In the genomic region with DNA sequence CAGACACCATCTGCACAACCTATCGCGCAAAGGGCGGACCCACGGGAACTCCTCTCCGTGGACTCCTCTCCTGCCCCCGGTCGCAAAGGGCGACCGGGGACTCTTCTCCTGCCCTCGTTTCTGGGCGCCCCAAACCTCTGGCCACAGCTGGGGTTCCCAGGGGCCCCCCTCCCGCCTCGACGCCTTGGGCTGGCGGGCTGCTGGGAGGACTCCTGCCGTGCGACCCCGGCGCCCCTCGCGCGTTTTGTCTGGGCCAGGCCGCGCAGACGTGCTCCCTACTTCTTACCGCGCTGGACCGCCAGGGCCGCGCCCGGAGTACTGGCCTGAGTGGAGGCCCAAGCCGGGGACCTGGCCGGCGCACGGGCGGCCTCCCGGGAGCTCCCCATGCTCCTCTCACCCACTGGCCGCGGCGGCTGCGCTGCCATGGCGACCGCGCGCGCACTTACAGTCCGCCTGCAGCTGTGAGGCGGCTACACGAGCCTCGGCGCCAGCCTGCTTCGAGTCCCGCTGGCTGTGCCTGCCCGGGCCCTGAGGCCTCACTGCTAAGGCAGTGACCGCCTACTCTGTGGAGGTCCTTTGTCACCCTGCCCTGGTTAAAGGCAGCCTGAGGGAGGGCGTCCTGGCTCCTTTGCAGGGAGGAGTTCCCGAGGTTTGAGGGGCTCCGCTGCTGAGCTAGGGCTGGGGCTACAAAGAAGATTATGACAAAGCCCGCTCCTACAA, we compare ENCODE assay signal across 8 cellular contexts. TPM values are rescaled to one million over a fixed set of nuclear protein-coding genes. Genes with fewer than 3 reads are reported as not detected.
DNase-seq lines count a peak whose midpoint lies in the region; ATAC-seq and TF ChIP-seq lines count a peak whose summit lies in the region.

No MANE protein-coding gene starts in this region.

- peak overlapping the region; percentile 69 to 90 for H3K27ac Mint-ChIP-seq in natural killer cell treated with Interleukin-12 subunit alpha and Interleukin-12 subunit beta and Interleukin-15 and Interleukin-18, amount 100 ng/mL, for 72 hours
- peak overlapping the region; percentile 69 for H3K27ac Mint-ChIP-seq in stimulated activated naive CD8-positive, alpha-beta T cell treated with anti-CD3 and anti-CD28 coated beads, Interleukin-15, Interleukin-2, amounts not matched to agents 100 ng/mL and 50 ng/mL, for 24 hours

- peaks cover 25 to 26% of the 10 kb centered on the region in 2 donors for H3K4me1 Mint-ChIP-seq in natural killer cell treated with Interleukin-12 subunit alpha and Interleukin-12 subunit beta and Interleukin-15 and Interleukin-18, amount 100 ng/mL, for 72 hours (ENCODE audit: low read depth in 2 of 2)
- peaks cover 25% of the 10 kb centered on the region for H3K4me1 Mint-ChIP-seq in stimulated activated naive CD8-positive, alpha-beta T cell treated with anti-CD3 and anti-CD28 coated beads, Interleukin-15, Interleukin-2, amounts not matched to agents 100 ng/mL and 50 ng/mL, for 24 hours (ENCODE audit: low read depth)

- H3K27me3 Mint-ChIP-seq in natural killer cell treated with Interleukin-12 subunit alpha and Interleukin-12 subunit beta and Interleukin-15 and Interleukin-18, amount 100 ng/mL, for 72 hours: peaks cover 7 to 12% of the 10 kb centered on the region in 2 donors
- H3K27me3 Mint-ChIP-seq in stimulated activated naive CD8-positive, alpha-beta T cell treated with anti-CD3 and anti-CD28 coated beads, Interleukin-15, Interleukin-2, amounts not matched to agents 100 ng/mL and 50 ng/mL, for 24 hours: peaks cover 6% of the 10 kb centered on the region

- H3K36me3 Mint-ChIP-seq in natural killer cell treated with Interleukin-12 subunit alpha and Interleukin-12 subunit beta and Interleukin-15 and Interleukin-18, amount 100 ng/mL, for 72 hours: peaks cover 16% of the 10 kb centered on the region
- H3K36me3 Mint-ChIP-seq in stimulated activated naive CD8-positive, alpha-beta T cell treated with anti-CD3 and anti-CD28 coated beads, Interleukin-15, Interleukin-2, amounts not matched to agents 100 ng/mL and 50 ng/mL, for 24 hours (ENCODE audit: low read depth): peaks cover 5% of the 10 kb centered on the region

- TF ChIP-seq CTCF in fibroblast of the aortic adventitia (IDR thresholded peaks at IDR 0.05; ENCODE audit: insufficient read depth, low read length): no peak

- DNase-seq in AG20443 (ENCODE audit: low spot score) (peak; percentile 87), NCI-H774 (lab: John Stamatoyannopoulos, UW) (peak; percentile 91), activated T-helper 1 cell treated with Interleukin-2 at 50 U/mL for 16 hours (ENCODE audit: low read depth) (peak; percentile 19), fibroblast of the aortic adventitia (ENCODE audit: low read depth) (peak; percentile 59)
- peak; percentile 78 for DNase-seq in natural killer cell treated with Interleukin-12 subunit alpha and Interleukin-12 subunit beta and Interleukin-15 and Interleukin-18, amount 100 ng/mL, for 72 hours (ENCODE audit: low spot score)

- H3K4me3 Mint-ChIP-seq in natural killer cell treated with Interleukin-12 subunit alpha and Interleukin-12 subunit beta and Interleukin-15 and Interleukin-18, amount 100 ng/mL, for 72 hours: peak overlapping the region; percentile 89
- peak overlapping the region; percentile 79 for H3K4me3 Mint-ChIP-seq in stimulated activated naive CD8-positive, alpha-beta T cell treated with anti-CD3 and anti-CD28 coated beads, Interleukin-15, Interleukin-2, amounts not matched to agents 100 ng/mL and 50 ng/mL, for 24 hours

- ATAC-seq in GM18907 (IDR thresholded peaks at IDR 0.05; ENCODE audit: unreplicated experiment) (peak; percentile 74), HG03159 (IDR thresholded peaks at IDR 0.05; ENCODE audit: unreplicated experiment) (peak; percentile 68)
- peak; percentile 81 to 88 for ATAC-seq in natural killer cell treated with Interleukin-12 subunit alpha and Interleukin-12 subunit beta and Interleukin-15 and Interleukin-18, amount 100 ng/mL, for 72 hours

- peak overlapping the region; percentile 50 for H3K4me3 ChIP-seq in fibroblast of the aortic adventitia (ENCODE audit: low read depth, low read length)

- H3K9me3 Mint-ChIP-seq in natural killer cell treated with Interleukin-12 subunit alpha and Interleukin-12 subunit beta and Interleukin-15 and Interleukin-18, amount 100 ng/mL, for 72 hours: peaks cover 4% of the 10 kb centered on the region
- H3K9me3 Mint-ChIP-seq in stimulated activated naive CD8-positive, alpha-beta T cell treated with anti-CD3 and anti-CD28 coated beads, Interleukin-15, Interleukin-2, amounts not matched to agents 100 ng/mL and 50 ng/mL, for 24 hours: peaks cover 8% of the 10 kb centered on the region

RNA-seq across cellular contexts. Expression of gene LRRIQ4, which starts 0.4 kb away (rescaled TPM):
- total RNA-seq in fibroblast of the aortic adventitia (ENCODE audit: low replicate concordance): 0.09 TPM in 1 of 2 replicates, not detected in the other
- not detected for total RNA-seq in natural killer cell treated with Interleukin-12 subunit alpha and Interleukin-12 subunit beta and Interleukin-15 and Interleukin-18, amount 100 ng/mL, for 72 hours

RNA-seq across cellular contexts. Expression of gene LRRC34, which starts 0.4 kb away (rescaled TPM):
- total RNA-seq in fibroblast of the aortic adventitia (ENCODE audit: low replicate concordance): 7.4 and 15.0 TPM in 2 replicates
- under 1 TPM; 0.38 to 0.50 TPM for total RNA-seq in natural killer cell treated with Interleukin-12 subunit alpha and Interleukin-12 subunit beta and Interleukin-15 and Interleukin-18, amount 100 ng/mL, for 72 hours

RNA-seq across cellular contexts. Expression of gene MYNN, which starts 39.1 kb away (rescaled TPM):
- total RNA-seq in fibroblast of the aortic adventitia (ENCODE audit: low replicate concordance): 14.4 and 27.1 TPM in 2 replicates
- 10 to 100 TPM; 14.0 to 14.5 TPM for total RNA-seq in natural killer cell treated with Interleukin-12 subunit alpha and Interleukin-12 subunit beta and Interleukin-15 and Interleukin-18, amount 100 ng/mL, for 72 hours

RNA-seq across cellular contexts. Expression of gene ACTRT3, which starts 42.9 kb away (rescaled TPM):
- 3.8 and 4.3 TPM in 2 replicates for total RNA-seq in fibroblast of the aortic adventitia (ENCODE audit: low replicate concordance)
- total RNA-seq in natural killer cell treated with Interleukin-12 subunit alpha and Interleukin-12 subunit beta and Interleukin-15 and Interleukin-18, amount 100 ng/mL, for 72 hours: 1 to 10 TPM; 1.5 to 2.0 TPM

RNA-seq across cellular contexts. Expression of gene TERC, which starts 47.4 kb away (rescaled TPM):
- 124 and 230 TPM in 2 replicates for total RNA-seq in fibroblast of the aortic adventitia (ENCODE audit: low replicate concordance)
- total RNA-seq in natural killer cell treated with Interleukin-12 subunit alpha and Interleukin-12 subunit beta and Interleukin-15 and Interleukin-18, amount 100 ng/mL, for 72 hours: 10 to 100 TPM in 1 of 2 donors, not detected in 1; 18.6 TPM

Comparison
In these comparisons a context has a peak if more than half of its experiments do, and no peak if none do; other contexts are left out.
1. Peak in every context shown above with its lines: DNase-seq, ATAC-seq and H3K4me3 ChIP-seq.
2. DNase-seq: peak in every context shown above with its lines; median percentile 91 in NCI-H774; 87 in AG20443; 78 in natural killer cell treated with Interleukin-12 subunit alpha and Interleukin-12 subunit beta and Interleukin-15 and Interleukin-18, amount 100 ng/mL, for 72 hours; 59 in fibroblast of the aortic adventitia; 19 in activated T-helper 1 cell treated with Interleukin-2 at 50 U/mL for 16 hours.